In genomic region chr11:34356918-34357645, GRCh38 we compare ENCODE assay signal across 8 cellular contexts. TPM values are rescaled to one million over a fixed set of nuclear protein-coding genes. Genes with fewer than 3 reads are reported as not detected.
A peak's percentile ranks its signal among the peaks of the same experiment; 100 is the strongest.
DNase-seq lines count a peak whose midpoint lies in the region; TF ChIP-seq lines count a peak whose summit lies in the region.

No MANE protein-coding gene starts in this region.

- TF ChIP-seq CTCF in epithelial cell of proximal tubule (conservative IDR thresholded peaks at IDR 0.05; ENCODE audit: low read depth, low read length), result no peak

- peak overlapping the region; percentile 84 for H3K4me3 ChIP-seq in epithelial cell of proximal tubule (ENCODE audit: low read depth, low read length)

- DNase-seq in DMS53 (lab: John Stamatoyannopoulos, UW) (peak; percentile 75), GOT3 (lab: John Stamatoyannopoulos, UW) (peak; percentile 23), NCI-H2171 treated with DMSO at 0.1 percent for 48 hours (lab: John Stamatoyannopoulos, UW) (peak; percentile 74), activated T-cell treated with anti-CD3 and anti-CD28 coated beads for 24 hours (ENCODE audit: low read depth) (peak; percentile 19), epithelial cell of proximal tubule (ENCODE audit: low read depth) (no peak), mucosa of gallbladder (ENCODE audit: low spot score) (peak; percentile 40), DMS153 (lab: John Stamatoyannopoulos, UW) (no peak)
- DNase-seq in stimulated activated naive CD4-positive, alpha-beta T cell (lab: John Stamatoyannopoulos, UW), result peak; percentile 30 to 75 (median 48)

RNA-seq across cellular contexts. Expression of gene ABTB2, which starts 0.7 kb away (rescaled TPM):
- 14.1 and 17.6 TPM in 2 replicates for total RNA-seq in epithelial cell of proximal tubule
- 9.8 TPM for total RNA-seq in mucosa of gallbladder

Comparison
In these comparisons a context has a peak if more than half of its experiments do, and no peak if none do; other contexts are left out.
1. DNase-seq: peak in DMS53 (single experiment), GOT3 (single experiment), NCI-H2171 treated with DMSO at 0.1 percent for 48 hours (single experiment), activated T-cell treated with anti-CD3 and anti-CD28 coated beads for 24 hours (single experiment), mucosa of gallbladder (single experiment) and stimulated activated naive CD4-positive, alpha-beta T cell (6 of 6); none in epithelial cell of proximal tubule (single experiment) and DMS153 (single experiment).